14 cellular contexts compared by ENCODE assay signal in genomic region chr2:74489906-74490305, GRCh38. TPM values are rescaled to one million over a fixed set of nuclear protein-coding genes. Genes with fewer than 3 reads are reported as not detected.
DNase-seq lines count a peak whose midpoint lies in the region; ATAC-seq and TF ChIP-seq lines count a peak whose summit lies in the region.
"Had no signal": no experiment of that assay in that cellular context is flagged by ENCODE, and none has a peak within 500 bp of the region (broad histone marks: within the 10 kb centered on the region; RNA-seq: fewer than 3 reads in every experiment).

No MANE protein-coding gene starts in this region.

- peaks cover 10 to 16% (median 14%) of the 10 kb centered on the region in 4 donors for H3K36me3 ChIP-seq in liver (ENCODE audit: control insufficient read depth in 4 of 4, insufficient read depth in 3 of 4, low read depth in 1 of 4, low read length in 3 of 4)
- no peaks in the 10 kb centered on the region for H3K36me3 ChIP-seq in mucosa of descending colon (ENCODE audit: low read depth)

- no peaks in the 10 kb centered on the region for H3K27me3 Mint-ChIP-seq in stimulated activated naive CD8-positive, alpha-beta T cell treated with anti-CD3 and anti-CD28 coated beads, Interleukin-15, amount 100 ng/mL, for 72 hours
- H3K27me3 Mint-ChIP-seq in natural killer cell (ENCODE audit: low read depth in 2 of 2), result no peaks in the 10 kb centered on the region
- H3K27me3 Mint-ChIP-seq: B cell; CD8-positive, alpha-beta memory T cell had no signal

- no peak overlapping the region for H3K27ac Mint-ChIP-seq in stimulated activated naive CD8-positive, alpha-beta T cell treated with anti-CD3 and anti-CD28 coated beads, Interleukin-15, amount 100 ng/mL, for 72 hours
- no peak overlapping the region for H3K27ac Mint-ChIP-seq in natural killer cell
- H3K27ac Mint-ChIP-seq: B cell; CD8-positive, alpha-beta memory T cell; H9 had no signal

- peaks cover 6% of the 10 kb centered on the region for H3K4me1 Mint-ChIP-seq in stimulated activated naive CD8-positive, alpha-beta T cell treated with anti-CD3 and anti-CD28 coated beads, Interleukin-15, amount 100 ng/mL, for 72 hours
- peaks cover 5 to 18% of the 10 kb centered on the region in 2 donors for H3K4me1 Mint-ChIP-seq in natural killer cell
- H3K4me1 Mint-ChIP-seq: H9 had no signal

- no peak overlapping the region for H3K9ac ChIP-seq in liver (ENCODE audit: low read depth in 1 of 2, low read length in 2 of 2)

- peak overlapping the region; percentile 22 to 50 for H3K27ac ChIP-seq in liver (ENCODE audit: low read depth in 1 of 2, low read length in 2 of 2)
- H3K27ac ChIP-seq: BLaER1 treated with 17β-estradiol and CSF1 and Interleukin-3, amounts not matched to agents 10 nM and 100 nM had no signal

- no peak overlapping the region for H3K4me3 Mint-ChIP-seq in stimulated activated naive CD8-positive, alpha-beta T cell treated with anti-CD3 and anti-CD28 coated beads, Interleukin-15, amount 100 ng/mL, for 72 hours
- H3K4me3 Mint-ChIP-seq in natural killer cell, result no peak overlapping the region
- H3K4me3 Mint-ChIP-seq: B cell; CD8-positive, alpha-beta memory T cell; H9 had no signal

- no peak for DNase-seq in stimulated activated naive CD8-positive, alpha-beta T cell treated with anti-CD3 and anti-CD28 coated beads, Interleukin-15, amount 100 ng/mL, for 72 hours
- no peak for DNase-seq in stimulated activated naive CD8-positive, alpha-beta T cell treated with anti-CD3 and anti-CD28 coated beads, Interleukin-15, Interleukin-2, amounts not matched to agents 100 U/mL and 50 U/mL, for 24 hours
- DNase-seq in mucosa of descending colon, result peak in 2 of 3 donors; percentile 13 to 39
- DNase-seq in SKM-1 (lab: John Stamatoyannopoulos, UW; ENCODE audit: unreplicated experiment), result no peak
- no peak for DNase-seq in natural killer cell
- DNase-seq: 8988T; CD8-positive, alpha-beta memory T cell; COR-L47; H9 had no signal

- no peak for TF ChIP-seq RAD21 in liver (IDR thresholded peaks at IDR 0.05)

- H3K4me3 ChIP-seq in liver (ENCODE audit: low read depth in 1 of 3, low read length in 3 of 3), result peak overlapping the region in 1 of 3 donors; percentile 25
- H3K4me3 ChIP-seq in mucosa of descending colon, result no peak overlapping the region
- H3K4me3 ChIP-seq: BLaER1 treated with 17β-estradiol and CSF1 and Interleukin-3, amounts not matched to agents 10 nM and 100 nM had no signal

- no peaks in the 10 kb centered on the region for H3K9me3 Mint-ChIP-seq in stimulated activated naive CD8-positive, alpha-beta T cell treated with anti-CD3 and anti-CD28 coated beads, Interleukin-15, amount 100 ng/mL, for 72 hours
- H3K9me3 Mint-ChIP-seq in natural killer cell, result no peaks in the 10 kb centered on the region
- H3K9me3 Mint-ChIP-seq: CD8-positive, alpha-beta memory T cell; H9 had no signal

- H3K4me1 ChIP-seq in liver (ENCODE audit: control insufficient read depth in 4 of 4, insufficient read depth in 4 of 4, low read length in 3 of 4) (peaks cover 39 to 73% (median 65%) of the 10 kb centered on the region in 4 donors), mucosa of descending colon (ENCODE audit: low read depth) (no peaks in the 10 kb centered on the region)
- H3K4me1 ChIP-seq: BLaER1 treated with 17β-estradiol and CSF1 and Interleukin-3, amounts not matched to agents 10 nM and 100 nM had no signal

- 93% methylated on average over 9 of the region's 9 CpGs for WGBS in liver

- intact Hi-C loops in mucosa of descending colon (cut with DNase I, micrococcal nuclease) (loop anchor here in 1 of 2 donors (10.0 kb wide), 1 partner anchor 45 kb away; no protein-coding TSS in a partner anchor), natural killer cell (cut with micrococcal nuclease) (no loop called here)

- peaks cover 8% of the 10 kb centered on the region for H3K36me3 Mint-ChIP-seq in natural killer cell

- peak; percentile 26 for ATAC-seq in stimulated activated naive CD8-positive, alpha-beta T cell treated with anti-CD3 and anti-CD28 coated beads, Interleukin-15, amount 100 ng/mL, for 72 hours
- no peak for ATAC-seq in stimulated activated naive CD8-positive, alpha-beta T cell treated with anti-CD3 and anti-CD28 coated beads, Interleukin-15, Interleukin-2, amounts not matched to agents 100 U/mL and 50 U/mL, for 24 hours
- ATAC-seq in mucosa of descending colon, result no peak
- ATAC-seq in HG02798 (IDR thresholded peaks at IDR 0.05; ENCODE audit: poor library complexity, unreplicated experiment), result no peak
- no peak for ATAC-seq in natural killer cell

- H3K9me3 ChIP-seq in liver (ENCODE audit: control insufficient read depth in 4 of 4, low read length in 3 of 4) (no peaks in the 10 kb centered on the region), mucosa of descending colon (no peaks in the 10 kb centered on the region)
- H3K9me3 ChIP-seq: BLaER1 treated with 17β-estradiol and CSF1 and Interleukin-3, amounts not matched to agents 10 nM and 100 nM had no signal

- no peak for TF ChIP-seq CTCF in liver (IDR thresholded peaks at IDR 0.05; ENCODE audit: low read depth, low read length, missing input control)
- no peak for TF ChIP-seq CTCF in mucosa of descending colon (IDR thresholded peaks at IDR 0.05)
- TF ChIP-seq CTCF in natural killer cell (IDR thresholded peaks at IDR 0.05), result no peak

- H3K27me3 ChIP-seq in liver (ENCODE audit: control insufficient read depth in 4 of 4, insufficient read depth in 4 of 4, low read length in 3 of 4), result no peaks in the 10 kb centered on the region
- H3K27me3 ChIP-seq: BLaER1 treated with 17β-estradiol and CSF1 and Interleukin-3, amounts not matched to agents 10 nM and 100 nM had no signal

TF ChIP-seq in liver, 16 proteins besides CTCF, POLR2A, EP300 and RAD21:
- TF ChIP-seq REST (IDR thresholded peaks at IDR 0.05) (no peak), HNF4A (conservative IDR thresholded peaks at IDR 0.05) (no peak), ATF3 (IDR thresholded peaks at IDR 0.05) (no peak), TAF1 (conservative IDR thresholded peaks at IDR 0.05) (no peak), GABPA (IDR thresholded peaks at IDR 0.05 in 1 of 2, conservative IDR thresholded peaks at IDR 0.05 in 1 of 2) (no peak), FOXA1 (IDR thresholded peaks at IDR 0.05) (no peak), MAX (IDR thresholded peaks at IDR 0.05) (no peak)

RNA-seq across cellular contexts. Expression of gene TTC31, which starts 7.0 kb away (rescaled TPM):
- 10 to 100 TPM in 1 of 2 donors, 1 to 10 TPM in 1; 9.9 to 26.4 TPM for total RNA-seq in liver
- polyA plus RNA-seq in liver, result 10 to 100 TPM; 15.3 to 16.3 TPM
- total RNA-seq in mucosa of descending colon, result 10 to 100 TPM; 27.2 to 34.1 (median 30.9) TPM
- total RNA-seq in natural killer cell, result 10 to 100 TPM; 51.3 to 59.7 (median 53.1) TPM

RNA-seq across cellular contexts. Expression of gene CCDC142, which starts 7.1 kb away (rescaled TPM):
- total RNA-seq in liver, result 10 to 100 TPM; 13.4 to 28.3 TPM
- polyA plus RNA-seq in liver, result 1 to 10 TPM; 5.1 to 8.3 TPM
- 10 to 100 TPM; 22.6 to 36.5 (median 28.5) TPM for total RNA-seq in mucosa of descending colon
- 10 to 100 TPM; 14.9 to 25.2 (median 15.6) TPM for total RNA-seq in natural killer cell

RNA-seq across cellular contexts. Expression of gene LBX2, which starts 9.5 kb away (rescaled TPM):
- total RNA-seq in liver (1 to 10 TPM in 1 of 2 donors, under 1 TPM in 1; 0.84 to 2.7 TPM), mucosa of descending colon (1 to 10 TPM; 1.0 to 1.5 (median 1.5) TPM), natural killer cell (1 to 10 TPM; 1.7 to 1.9 (median 1.8) TPM)
- polyA plus RNA-seq in liver, result 1 to 10 TPM; 2.3 to 2.8 TPM
- total RNA-seq: H1 had no signal
- polyA plus RNA-seq: CD8-positive, alpha-beta memory T cell had no signal

RNA-seq across cellular contexts. Expression of gene MRPL53, which starts 17.4 kb away (rescaled TPM):
- total RNA-seq in liver (10 to 100 TPM; 12.6 to 21.0 TPM), mucosa of descending colon (10 to 100 TPM; 48.2 to 63.6 (median 57.1) TPM), natural killer cell (10 to 100 TPM; 42.4 to 49.7 (median 42.4) TPM)
- 10 to 100 TPM; 51.1 to 72.5 TPM for polyA plus RNA-seq in liver

RNA-seq across cellular contexts. Expression of gene PCGF1, which starts 17.6 kb away (rescaled TPM):
- total RNA-seq in liver (10 to 100 TPM in 1 of 2 donors, 1 to 10 TPM in 1; 3.3 to 11.1 TPM), mucosa of descending colon (10 to 100 TPM; 20.3 to 29.1 (median 22.3) TPM), natural killer cell (10 to 100 TPM; 22.9 to 35.9 (median 33.2) TPM)
- polyA plus RNA-seq in liver, result 10 to 100 TPM; 10.6 to 12.5 TPM

Comparison
In these comparisons a context has a peak if more than half of its experiments do, and no peak if none do; other contexts are left out.
1. DNase-seq: peak in mucosa of descending colon (2 of 3); none in stimulated activated naive CD8-positive, alpha-beta T cell treated with anti-CD3 and anti-CD28 coated beads, Interleukin-15, amount 100 ng/mL, for 72 hours (0 of 2), stimulated activated naive CD8-positive, alpha-beta T cell treated with anti-CD3 and anti-CD28 coated beads, Interleukin-15, Interleukin-2, amounts not matched to agents 100 U/mL and 50 U/mL, for 24 hours (single experiment), SKM-1 (single experiment) and natural killer cell (single experiment).